In the genomic region with DNA sequence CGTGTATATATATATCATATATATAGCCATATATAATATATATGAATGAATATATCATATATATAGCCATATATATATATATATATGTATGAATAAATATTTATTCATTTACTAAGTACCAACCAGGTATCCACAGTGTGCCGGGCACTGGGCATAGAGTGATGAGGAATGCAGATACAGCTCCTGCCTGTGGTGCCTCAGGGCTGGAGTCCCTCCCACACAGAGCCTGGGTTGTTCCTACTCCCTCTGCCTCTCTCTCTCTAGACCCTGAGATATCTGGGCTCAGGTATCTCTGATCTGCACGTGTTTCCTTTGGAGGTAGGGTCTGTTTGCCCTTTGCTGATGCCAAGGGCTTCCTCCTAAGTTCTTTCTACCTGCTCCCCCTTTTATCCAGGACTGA, we compare ENCODE assay signal across 13 cellular contexts. TPM values are rescaled to one million over a fixed set of nuclear protein-coding genes. Genes with fewer than 3 reads are reported as not detected.
DNase-seq lines count a peak whose midpoint lies in the region; ATAC-seq and TF ChIP-seq lines count a peak whose summit lies in the region.
"Had no signal": no experiment of that assay in that cellular context is flagged by ENCODE, and none has a peak within 500 bp of the region (broad histone marks: within the 10 kb centered on the region; RNA-seq: fewer than 3 reads in every experiment).

No MANE protein-coding gene starts in this region.

- in situ Hi-C loops in ACHN (cut with HindIII; ENCODE audit: low pct_ligation_motif_present, low pct_unique_long_range_greater_than_20kb, low sequenced_read_pairs): no loop called here

- H3K9me2 ChIP-seq in GM23338 (ENCODE audit: insufficient read depth): no peaks in the 10 kb centered on the region

- H3K9me3 ChIP-seq in neural progenitor cell (ENCODE audit: low read depth): no peaks in the 10 kb centered on the region

- no peaks in the 10 kb centered on the region for H3K36me3 ChIP-seq in GM23338 (ENCODE audit: insufficient read depth)
- no peaks in the 10 kb centered on the region for H3K36me3 ChIP-seq in neural progenitor cell

- H3K9ac ChIP-seq in neural progenitor cell: no peak overlapping the region

- H3K9me3 Mint-ChIP-seq in GM23338 (no peaks in the 10 kb centered on the region), glutamatergic neuron (ENCODE audit: unreplicated experiment) (peaks cover 5% of the 10 kb centered on the region), neural progenitor cell (no peaks in the 10 kb centered on the region)

- peak overlapping the region; percentile 90 for H3K4me2 ChIP-seq in GM23338
- H3K4me2 ChIP-seq in neural progenitor cell: peak overlapping the region; percentile 91

- H3K4me3 ChIP-seq in GM23338 (no peak overlapping the region), neural progenitor cell (no peak overlapping the region)

- H3K27ac ChIP-seq in GM23338 (ENCODE audit: low read depth) (no peak overlapping the region), neural progenitor cell (no peak overlapping the region)

- H4K20me1 ChIP-seq in GM23338 (replicated peaks; ENCODE audit: insufficient read depth) (no peaks in the 10 kb centered on the region), neural progenitor cell (ENCODE audit: low read depth) (no peaks in the 10 kb centered on the region)

- H3K36me3 Mint-ChIP-seq in GM23338 (ENCODE audit: low read depth): no peaks in the 10 kb centered on the region
- peaks cover 3% of the 10 kb centered on the region for H3K36me3 Mint-ChIP-seq in glutamatergic neuron (ENCODE audit: unreplicated experiment)
- no peaks in the 10 kb centered on the region for H3K36me3 Mint-ChIP-seq in neural progenitor cell

- no peak overlapping the region for H3K27ac Mint-ChIP-seq in GM23338
- no peak overlapping the region for H3K27ac Mint-ChIP-seq in glutamatergic neuron (ENCODE audit: unreplicated experiment)
- H3K27ac Mint-ChIP-seq in neural progenitor cell: no peak overlapping the region

- H3K79me2 ChIP-seq in GM23338 (replicated peaks; ENCODE audit: insufficient read depth) (no peaks in the 10 kb centered on the region), neural progenitor cell (ENCODE audit: low read depth) (no peaks in the 10 kb centered on the region)

- H3F3A ChIP-seq in GM23338 (replicated peaks; ENCODE audit: low read depth) (no peaks in the 10 kb centered on the region), neural progenitor cell (ENCODE audit: low read depth) (peaks cover 7% of the 10 kb centered on the region)

- H3K4me3 Mint-ChIP-seq in GM23338: peak overlapping the region; percentile 90; the same call in 1 of the 3 replicates
- H3K4me3 Mint-ChIP-seq in glutamatergic neuron (ENCODE audit: unreplicated experiment): peak overlapping the region; percentile 97
- peak overlapping the region; percentile 93 for H3K4me3 Mint-ChIP-seq in neural progenitor cell

- H3K27me3 Mint-ChIP-seq in GM23338 (ENCODE audit: insufficient read depth, low read depth, poor library complexity) (peaks cover 32% of the 10 kb centered on the region), glutamatergic neuron (ENCODE audit: unreplicated experiment) (peaks cover 10% of the 10 kb centered on the region), neural progenitor cell (ENCODE audit: insufficient read depth, low read depth) (peaks cover 34% of the 10 kb centered on the region)

- TF ChIP-seq CTCF in GM23338 (conservative IDR thresholded peaks at IDR 0.05; ENCODE audit: low read depth in 2 of 2): no peak
- TF ChIP-seq CTCF in glutamatergic neuron (IDR thresholded peaks at IDR 0.05; ENCODE audit: partially characterized antibody, unreplicated experiment): no peak
- no peak for TF ChIP-seq CTCF in neural progenitor cell (IDR thresholded peaks at IDR 0.05)

- ATAC-seq in GM23338 (no peak), left lobe of liver (no peak)
- ATAC-seq: HCT116 had no signal

- H3K4me1 Mint-ChIP-seq in GM23338: peaks cover 10% of the 10 kb centered on the region
- H3K4me1 Mint-ChIP-seq in glutamatergic neuron (ENCODE audit: low read depth, unreplicated experiment): peaks cover 18% of the 10 kb centered on the region
- H3K4me1 Mint-ChIP-seq in neural progenitor cell: peaks cover 3% of the 10 kb centered on the region

- H3K4me1 ChIP-seq in GM23338 (ENCODE audit: insufficient read depth) (0 out of 2 replicates have a peak, but pooled peaks cover 4% of the 10 kb centered on the region), neural progenitor cell (peaks cover 10% of the 10 kb centered on the region)

- H2AFZ ChIP-seq in GM23338 (no peak overlapping the region), neural progenitor cell (replicated peaks) (no peak overlapping the region)

- H3K27me3 ChIP-seq in GM23338 (ENCODE audit: insufficient read depth): peaks cover 47% of the 10 kb centered on the region
- H3K27me3 ChIP-seq in neural progenitor cell: peaks cover 71% of the 10 kb centered on the region

- DNase-seq in GM23338 (ENCODE audit: low spot score): no peak
- peak; percentile 39 for DNase-seq in NCI-H69 (lab: John Stamatoyannopoulos, UW)
- no peak for DNase-seq in glutamatergic neuron
- DNase-seq in neural progenitor cell (ENCODE audit: low spot score): no peak
- no peak for DNase-seq in left lobe of liver (ENCODE audit: low spot score)
- DNase-seq in erythroblast (lab: John Stamatoyannopoulos, UW): no peak
- DNase-seq in ACHN: no peak
- DNase-seq: COR-L47, NCI-H1436 treated with DMSO at 0.1 percent for 48 hours, NCI-H2081 treated with DMSO at 0.1 percent for 48 hours, NCI-H510A had no signal

- no peak for TF ChIP-seq POLR2A in erythroblast (IDR thresholded peaks at IDR 0.05; ENCODE audit: low read length)

TF ChIP-seq in GM23338, 12 proteins besides CTCF, POLR2A, EP300 and RAD21 (continues in another document):
- TF ChIP-seq, protein P1, sequence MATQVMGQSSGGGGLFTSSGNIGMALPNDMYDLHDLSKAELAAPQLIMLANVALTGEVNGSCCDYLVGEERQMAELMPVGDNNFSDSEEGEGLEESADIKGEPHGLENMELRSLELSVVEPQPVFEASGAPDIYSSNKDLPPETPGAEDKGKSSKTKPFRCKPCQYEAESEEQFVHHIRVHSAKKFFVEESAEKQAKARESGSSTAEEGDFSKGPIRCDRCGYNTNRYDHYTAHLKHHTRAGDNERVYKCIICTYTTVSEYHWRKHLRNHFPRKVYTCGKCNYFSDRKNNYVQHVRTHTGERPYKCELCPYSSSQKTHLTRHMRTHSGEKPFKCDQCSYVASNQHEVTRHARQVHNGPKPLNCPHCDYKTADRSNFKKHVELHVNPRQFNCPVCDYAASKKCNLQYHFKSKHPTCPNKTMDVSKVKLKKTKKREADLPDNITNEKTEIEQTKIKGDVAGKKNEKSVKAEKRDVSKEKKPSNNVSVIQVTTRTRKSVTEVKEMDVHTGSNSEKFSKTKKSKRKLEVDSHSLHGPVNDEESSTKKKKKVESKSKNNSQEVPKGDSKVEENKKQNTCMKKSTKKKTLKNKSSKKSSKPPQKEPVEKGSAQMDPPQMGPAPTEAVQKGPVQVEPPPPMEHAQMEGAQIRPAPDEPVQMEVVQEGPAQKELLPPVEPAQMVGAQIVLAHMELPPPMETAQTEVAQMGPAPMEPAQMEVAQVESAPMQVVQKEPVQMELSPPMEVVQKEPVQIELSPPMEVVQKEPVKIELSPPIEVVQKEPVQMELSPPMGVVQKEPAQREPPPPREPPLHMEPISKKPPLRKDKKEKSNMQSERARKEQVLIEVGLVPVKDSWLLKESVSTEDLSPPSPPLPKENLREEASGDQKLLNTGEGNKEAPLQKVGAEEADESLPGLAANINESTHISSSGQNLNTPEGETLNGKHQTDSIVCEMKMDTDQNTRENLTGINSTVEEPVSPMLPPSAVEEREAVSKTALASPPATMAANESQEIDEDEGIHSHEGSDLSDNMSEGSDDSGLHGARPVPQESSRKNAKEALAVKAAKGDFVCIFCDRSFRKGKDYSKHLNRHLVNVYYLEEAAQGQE (IDR thresholded peaks at IDR 0.05; ENCODE audit: unreplicated experiment): no peak
- TF ChIP-seq NANOG (IDR thresholded peaks at IDR 0.05; ENCODE audit: borderline replicate concordance) (no peak), EZH2 (IDR thresholded peaks at IDR 0.05; ENCODE audit: low read depth, unreplicated experiment) (no peak), ZNF331 (CRISPR knock-in tag; IDR thresholded peaks at IDR 0.05; ENCODE audit: low read depth) (no peak), STAT1 (IDR thresholded peaks at IDR 0.05; ENCODE audit: unreplicated experiment) (no peak), EZH2phosphoT487 (IDR thresholded peaks at IDR 0.05; ENCODE audit: unreplicated experiment) (no peak)
- TF ChIP-seq, protein P2, sequence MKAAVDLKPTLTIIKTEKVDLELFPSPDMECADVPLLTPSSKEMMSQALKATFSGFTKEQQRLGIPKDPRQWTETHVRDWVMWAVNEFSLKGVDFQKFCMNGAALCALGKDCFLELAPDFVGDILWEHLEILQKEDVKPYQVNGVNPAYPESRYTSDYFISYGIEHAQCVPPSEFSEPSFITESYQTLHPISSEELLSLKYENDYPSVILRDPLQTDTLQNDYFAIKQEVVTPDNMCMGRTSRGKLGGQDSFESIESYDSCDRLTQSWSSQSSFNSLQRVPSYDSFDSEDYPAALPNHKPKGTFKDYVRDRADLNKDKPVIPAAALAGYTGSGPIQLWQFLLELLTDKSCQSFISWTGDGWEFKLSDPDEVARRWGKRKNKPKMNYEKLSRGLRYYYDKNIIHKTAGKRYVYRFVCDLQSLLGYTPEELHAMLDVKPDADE (IDR thresholded peaks at IDR 0.05): no peak

RNA-seq across cellular contexts. Expression of a gene that starts 1.4 kb away (rescaled TPM):
- 0.31 TPM in 1 of 2 replicates, not detected in the other for total RNA-seq in GM23338 (2014; rRNA removed; shearing (Covaris generic))
- polyA plus RNA-seq in GM23338 (2016; fragmentation: Nextera tagmentation; extraction: Ambion mirVana): 0.24 and 0.42 TPM in 2 replicates
- total RNA-seq in glutamatergic neuron (ENCODE audit: unreplicated experiment): 2.6 TPM
- total RNA-seq in neural progenitor cell (ENCODE audit: low replicate concordance): 0.90 TPM in 1 of 2 replicates, not detected in the other
- total RNA-seq in left lobe of liver: 0.48 TPM
- total RNA-seq: G401 had no signal
